14 cellular contexts compared by ENCODE assay signal in the genomic region with DNA sequence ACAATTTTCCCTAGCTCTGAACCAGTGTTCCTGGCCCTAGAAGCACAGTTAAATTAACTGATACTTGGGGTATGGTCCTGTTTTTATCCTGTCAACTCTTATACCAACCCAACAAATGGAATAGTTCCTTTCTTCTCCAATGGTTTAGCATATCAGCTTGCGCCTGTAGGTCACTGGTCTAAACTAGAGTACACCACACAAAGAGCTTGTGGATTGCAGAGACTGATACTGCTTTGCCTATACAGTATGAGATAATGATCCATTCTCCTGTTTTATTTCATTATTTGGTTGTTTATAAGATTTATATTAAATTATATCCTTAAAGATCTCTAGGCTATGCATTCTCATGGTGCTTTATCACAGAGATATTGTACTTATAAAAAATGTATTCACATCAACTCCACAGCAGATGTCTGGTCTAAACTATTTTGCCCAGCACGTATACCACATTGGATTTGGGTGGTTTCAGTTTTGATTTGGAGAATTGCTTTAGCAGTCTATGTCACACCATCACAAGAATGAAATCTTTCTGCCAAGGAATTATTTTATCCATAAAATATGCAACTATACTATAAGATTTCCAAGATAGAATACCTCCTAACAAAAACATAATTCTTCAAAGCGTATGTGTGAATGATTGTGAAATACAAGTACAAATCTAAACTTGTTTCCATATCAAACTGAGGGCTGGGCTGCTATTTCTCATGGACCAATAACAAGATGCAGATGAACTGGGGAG.
DNase-seq lines count a peak whose midpoint lies in the region; ATAC-seq, FAIRE-seq and TF ChIP-seq lines count a peak whose summit lies in the region.
"Had no signal": no experiment of that assay in that cellular context is flagged by ENCODE, and none has a peak within 500 bp of the region (broad histone marks: within the 10 kb centered on the region; RNA-seq: fewer than 3 reads in every experiment).

No MANE protein-coding gene starts in this region.

- H4K20me1 ChIP-seq in DND-41 (ENCODE audit: insufficient read depth, low read length) = peaks cover 3% of the 10 kb centered on the region; the same call in 1 of the 2 replicates

- peak overlapping the region; percentile 77 for H3K4me3 Mint-ChIP-seq in HFFc6
- H3K4me3 Mint-ChIP-seq in natural killer cell treated with Interleukin-12 subunit alpha and Interleukin-12 subunit beta and Interleukin-15 and Interleukin-18, amount 100 ng/mL, for 72 hours = peak overlapping the region; percentile 25
- no peak overlapping the region for H3K4me3 Mint-ChIP-seq in activated CD8-positive, alpha-beta T cell treated with anti-CD3 and anti-CD28 coated beads for 36 hours
- H3K4me3 Mint-ChIP-seq: CD4-positive, alpha-beta memory T cell had no signal

- TF ChIP-seq CTCF in DND-41 (IDR thresholded peaks at IDR 0.05; ENCODE audit: borderline replicate concordance, extremely low read depth, low read length, poor library complexity, severe bottlenecking) (no peak), HFFc6 (IDR thresholded peaks at IDR 0.05) (no peak), cardiac fibroblast (IDR thresholded peaks at IDR 0.05; ENCODE audit: low read depth, low read length) (no peak)
- TF ChIP-seq CTCF in activated CD8-positive, alpha-beta T cell treated with anti-CD3 and anti-CD28 coated beads for 36 hours (IDR thresholded peaks at IDR 0.05) = no peak

- H3K9me3 ChIP-seq in DND-41 (ENCODE audit: insufficient read depth, low read length, severe bottlenecking) = no peaks in the 10 kb centered on the region

- H2AFZ ChIP-seq in DND-41 (ENCODE audit: low read depth, low read length) = no peak overlapping the region

- H3K27ac Mint-ChIP-seq in HFFc6 = peak overlapping the region; percentile 86
- peak overlapping the region; percentile 31 to 49 for H3K27ac Mint-ChIP-seq in natural killer cell treated with Interleukin-12 subunit alpha and Interleukin-12 subunit beta and Interleukin-15 and Interleukin-18, amount 100 ng/mL, for 72 hours
- H3K27ac Mint-ChIP-seq in activated CD8-positive, alpha-beta T cell treated with anti-CD3 and anti-CD28 coated beads for 36 hours = no peak overlapping the region
- H3K27ac Mint-ChIP-seq: CD4-positive, alpha-beta memory T cell; progenitor cell of endocrine pancreas had no signal

- no peaks in the 10 kb centered on the region for H3K9me3 Mint-ChIP-seq in HFFc6
- no peaks in the 10 kb centered on the region for H3K9me3 Mint-ChIP-seq in natural killer cell treated with Interleukin-12 subunit alpha and Interleukin-12 subunit beta and Interleukin-15 and Interleukin-18, amount 100 ng/mL, for 72 hours
- no peaks in the 10 kb centered on the region for H3K9me3 Mint-ChIP-seq in activated CD8-positive, alpha-beta T cell treated with anti-CD3 and anti-CD28 coated beads for 36 hours

- no peaks in the 10 kb centered on the region; the same call in none of the 2 replicates for H3K27me3 Mint-ChIP-seq in HFFc6 (ENCODE audit: insufficient read depth)
- no peaks in the 10 kb centered on the region for H3K27me3 Mint-ChIP-seq in natural killer cell treated with Interleukin-12 subunit alpha and Interleukin-12 subunit beta and Interleukin-15 and Interleukin-18, amount 100 ng/mL, for 72 hours
- no peaks in the 10 kb centered on the region for H3K27me3 Mint-ChIP-seq in activated CD8-positive, alpha-beta T cell treated with anti-CD3 and anti-CD28 coated beads for 36 hours
- H3K27me3 Mint-ChIP-seq: CD4-positive, alpha-beta memory T cell; progenitor cell of endocrine pancreas had no signal

- no peaks in the 10 kb centered on the region for H3K4me1 ChIP-seq in DND-41 (ENCODE audit: insufficient read depth, low read length)

- 0 out of 2 replicates have a peak, but pooled peaks cover 6% of the 10 kb centered on the region for H3K36me3 ChIP-seq in DND-41 (ENCODE audit: insufficient read depth, low read length)

- H3K27me3 ChIP-seq in DND-41 (ENCODE audit: insufficient read depth, low read length, poor library complexity) = no peaks in the 10 kb centered on the region

- POLR2A ChIA-PET in activated CD8-positive, alpha-beta T cell treated with anti-CD3 and anti-CD28 coated beads for 36 hours (lab: Charles Lee) = no interaction called here

- H3K4me1 Mint-ChIP-seq in HFFc6 (ENCODE audit: low read depth) = peaks cover 49% of the 10 kb centered on the region
- H3K4me1 Mint-ChIP-seq in natural killer cell treated with Interleukin-12 subunit alpha and Interleukin-12 subunit beta and Interleukin-15 and Interleukin-18, amount 100 ng/mL, for 72 hours (ENCODE audit: low read depth in 2 of 2) = peaks cover 15 to 23% of the 10 kb centered on the region in 2 donors
- H3K4me1 Mint-ChIP-seq in activated CD8-positive, alpha-beta T cell treated with anti-CD3 and anti-CD28 coated beads for 36 hours (ENCODE audit: low read depth) = peaks cover 13% of the 10 kb centered on the region

- intact Hi-C loops in activated CD8-positive, alpha-beta T cell treated with anti-CD3 and anti-CD28 coated beads for 36 hours (cut with micrococcal nuclease) = no loop called here

- no peak overlapping the region for H3K4me2 ChIP-seq in DND-41 (ENCODE audit: insufficient read depth, low read length)

- no peak overlapping the region for H3K4me3 ChIP-seq in DND-41 (ENCODE audit: low read depth in 1 of 2, low read length in 2 of 2)
- no peak overlapping the region for H3K4me3 ChIP-seq in cardiac fibroblast (replicated peaks in 1 of 2; ENCODE audit: low read depth in 2 of 2, low read length in 2 of 2)

- no peak overlapping the region for H3K27ac ChIP-seq in DND-41 (ENCODE audit: low read length)

- peak; percentile 55; the same call in 2 of the 3 replicates for ATAC-seq in DND-41 (ENCODE audit: insufficient read depth, low read depth)
- ATAC-seq in natural killer cell treated with Interleukin-12 subunit alpha and Interleukin-12 subunit beta and Interleukin-15 and Interleukin-18, amount 100 ng/mL, for 72 hours = peak in 1 of 2 donors; percentile 73
- ATAC-seq in activated CD8-positive, alpha-beta T cell treated with anti-CD3 and anti-CD28 coated beads for 36 hours = no peak

- H3K36me3 Mint-ChIP-seq in HFFc6 (ENCODE audit: low read depth) = 0 out of 2 replicates have a peak, but pooled peaks cover 3% of the 10 kb centered on the region
- no peaks in the 10 kb centered on the region for H3K36me3 Mint-ChIP-seq in natural killer cell treated with Interleukin-12 subunit alpha and Interleukin-12 subunit beta and Interleukin-15 and Interleukin-18, amount 100 ng/mL, for 72 hours
- peaks cover 20% of the 10 kb centered on the region for H3K36me3 Mint-ChIP-seq in activated CD8-positive, alpha-beta T cell treated with anti-CD3 and anti-CD28 coated beads for 36 hours (ENCODE audit: low read depth)

- H3K79me2 ChIP-seq in DND-41 (ENCODE audit: insufficient read depth, low read length) = no peaks in the 10 kb centered on the region

- CTCF ChIA-PET in activated CD8-positive, alpha-beta T cell treated with anti-CD3 and anti-CD28 coated beads for 36 hours (lab: Charles Lee) = no interaction called here

- H3K9ac ChIP-seq in DND-41 (ENCODE audit: low read depth, low read length) = no peak overlapping the region

- DNase-seq in DND-41 = no peak
- no peak for DNase-seq in HFFc6
- DNase-seq in cardiac fibroblast (ENCODE audit: low read depth in 2 of 2) = peak; percentile 15 to 16
- no peak for DNase-seq in natural killer cell treated with Interleukin-12 subunit alpha and Interleukin-12 subunit beta and Interleukin-15 and Interleukin-18, amount 100 ng/mL, for 72 hours (ENCODE audit: low spot score)
- DNase-seq in activated CD8-positive, alpha-beta T cell treated with anti-CD3 and anti-CD28 coated beads for 36 hours = no peak
- DNase-seq in GDM1 (lab: John Stamatoyannopoulos, UW) = no peak
- DNase-seq in superior temporal gyrus (ENCODE audit: extremely low spot score) = no peak
- DNase-seq in frontal cortex (ENCODE audit: low spot score in 2 of 2) = no peak
- DNase-seq: activated CD4-positive, alpha-beta T cell treated with anti-CD3 and anti-CD28 coated beads for 4 hours; CD4-positive, alpha-beta memory T cell; cerebellar nuclear complex; stimulated activated CD4-positive, alpha-beta T cell treated with anti-CD3 and anti-CD28 coated beads, Interleukin-4, amount 100 ng/mL, for 24 hours; stimulated activated naive CD4-positive, alpha-beta T cell had no signal

- FAIRE-seq in frontal cortex (lab: Jason Lieb, UNC) = no peak

Comparison
In these comparisons a context has a peak if more than half of its experiments do, and no peak if none do; other contexts are left out.
1. DNase-seq: peak in cardiac fibroblast (2 of 2); none in DND-41 (single experiment), HFFc6 (single experiment), natural killer cell treated with Interleukin-12 subunit alpha and Interleukin-12 subunit beta and Interleukin-15 and Interleukin-18, amount 100 ng/mL, for 72 hours (single experiment), activated CD8-positive, alpha-beta T cell treated with anti-CD3 and anti-CD28 coated beads for 36 hours (single experiment), GDM1 (single experiment), superior temporal gyrus (single experiment) and frontal cortex (0 of 2).